8 cellular contexts compared by ENCODE assay signal in genomic region chr2:212595036-212595654, GRCh38. TPM values are rescaled to one million over a fixed set of nuclear protein-coding genes. Genes with fewer than 3 reads are reported as not detected.
A peak's percentile ranks its signal among the peaks of the same experiment; 100 is the strongest.
DNase-seq lines count a peak whose midpoint lies in the region; ATAC-seq and TF ChIP-seq lines count a peak whose summit lies in the region.

No MANE protein-coding gene starts in this region.

- peaks cover 35% of the 10 kb centered on the region for H3K4me1 Mint-ChIP-seq in HFFc6 (ENCODE audit: low read depth)

- H3K4me3 ChIP-seq in GM12865 (ENCODE audit: low read depth, low read length), result no peak overlapping the region
- H3K4me3 ChIP-seq in OCI-LY3 (ENCODE audit: low read length), result 0 out of 2 replicates have a peak overlapping the region, but pooled peaks have one; percentile 12
- no peak overlapping the region for H3K4me3 ChIP-seq in tibial artery

- peaks cover 3% of the 10 kb centered on the region for H3K27me3 Mint-ChIP-seq in HFFc6 (ENCODE audit: insufficient read depth)

- no peak overlapping the region for H3K9ac ChIP-seq in OCI-LY3 (ENCODE audit: low read length)

- H2AFZ ChIP-seq in OCI-LY3 (ENCODE audit: low read depth, low read length), result peak overlapping the region; percentile 65; the same call in 1 of the 2 replicates

- ATAC-seq in HG03025 (IDR thresholded peaks at IDR 0.05; ENCODE audit: low FRiP score, unreplicated experiment), result no peak

- no peak overlapping the region for H3K27ac Mint-ChIP-seq in HFFc6

- peak overlapping the region; percentile 51; the same call in 1 of the 2 replicates for H3K4me3 Mint-ChIP-seq in HFFc6

- H3K27ac ChIP-seq in OCI-LY3 (ENCODE audit: low read length) (no peak overlapping the region), tibial artery (no peak overlapping the region)

- H3K79me2 ChIP-seq in OCI-LY3 (ENCODE audit: low read length), result no peaks in the 10 kb centered on the region

- intact Hi-C loops in tibial artery (cut with DNase I; ENCODE audit: low total_unique reads), result no loop called here

- peak overlapping the region; percentile 44 for H3K4me2 ChIP-seq in OCI-LY3 (ENCODE audit: low read length)

- H3K9me3 Mint-ChIP-seq in HFFc6, result no peaks in the 10 kb centered on the region

- H4K20me1 ChIP-seq in OCI-LY3 (ENCODE audit: insufficient read depth, low read length), result no peaks in the 10 kb centered on the region

- TF ChIP-seq CTCF in GM12865 (IDR thresholded peaks at IDR 0.05; ENCODE audit: insufficient read depth, low read depth, low read length, missing control alignments) (peak; percentile 30), HFFc6 (IDR thresholded peaks at IDR 0.05) (peak; percentile 76), OCI-LY3 (IDR thresholded peaks at IDR 0.05; ENCODE audit: low read depth, low read length) (peak; percentile 72), tibial artery (IDR thresholded peaks at IDR 0.05) (no peak)

- no peaks in the 10 kb centered on the region for H3K27me3 ChIP-seq in OCI-LY3 (ENCODE audit: low read depth, low read length)
- no peaks in the 10 kb centered on the region for H3K27me3 ChIP-seq in tibial artery

- H3K36me3 ChIP-seq in OCI-LY3 (replicated peaks; ENCODE audit: low read depth, low read length) (no peaks in the 10 kb centered on the region), tibial artery (no peaks in the 10 kb centered on the region)

- H3K4me1 ChIP-seq in OCI-LY3 (ENCODE audit: low read length), result peaks cover 18% of the 10 kb centered on the region
- no peaks in the 10 kb centered on the region for H3K4me1 ChIP-seq in tibial artery

- H3K36me3 Mint-ChIP-seq in HFFc6 (ENCODE audit: low read depth), result no peaks in the 10 kb centered on the region

- DNase-seq in GM12865 (ENCODE audit: low read depth), result peak; percentile 41
- DNase-seq in HFFc6, result peak; percentile 28
- DNase-seq in inferior parietal cortex (ENCODE audit: extremely low spot score), result peak; percentile 11
- no peak for DNase-seq in NCI-H2196 treated with DMSO at 0.1 percent for 48 hours (lab: John Stamatoyannopoulos, UW; ENCODE audit: unreplicated experiment)
- DNase-seq in activated T-cell treated with anti-CD3 and anti-CD28 coated beads, Interleukin-2, amount 50 U/mL, for 48 hours, result no peak
- no peak for DNase-seq in tibial artery

- H3K9me3 ChIP-seq in OCI-LY3 (ENCODE audit: insufficient read depth, low read length) (no peaks in the 10 kb centered on the region), tibial artery (no peaks in the 10 kb centered on the region)

RNA-seq across cellular contexts. Expression of gene ERBB4, which starts 56.5 kb away (rescaled TPM):
- total RNA-seq in HFFc6 (2021; fragmentation: NEBNext Ultra II Directional; extraction: Animal tissue kit (Norgen Biotek cat#: 25700)), result not detected

Comparison
In these comparisons a context has a peak if more than half of its experiments do, and no peak if none do; other contexts are left out.
1. DNase-seq: peak in GM12865 (single experiment), HFFc6 (single experiment) and inferior parietal cortex (single experiment); none in NCI-H2196 treated with DMSO at 0.1 percent for 48 hours (single experiment), activated T-cell treated with anti-CD3 and anti-CD28 coated beads, Interleukin-2, amount 50 U/mL, for 48 hours (0 of 2) and tibial artery (0 of 2).
2. CTCF ChIP-seq: peak in GM12865 (single experiment), HFFc6 (single experiment) and OCI-LY3 (single experiment); none in tibial artery (0 of 2).